21 cellular contexts compared by ENCODE assay signal in genomic region chr2:10150436-10150835, GRCh38. TPM values are rescaled to one million over a fixed set of nuclear protein-coding genes. Genes with fewer than 3 reads are reported as not detected.
DNase-seq lines count a peak whose midpoint lies in the region; ATAC-seq and TF ChIP-seq lines count a peak whose summit lies in the region.
"Had no signal": no experiment of that assay in that cellular context is flagged by ENCODE, and none has a peak within 500 bp of the region (broad histone marks: within the 10 kb centered on the region; RNA-seq: fewer than 3 reads in every experiment).

No MANE protein-coding gene starts in this region.

- no peaks in the 10 kb centered on the region for H3K27me3 Mint-ChIP-seq in activated CD4-positive, alpha-beta memory T cell treated with anti-CD3 and anti-CD28 coated beads, Interleukin-2, amount 10 ng/mL, durations not matched to agents 7 days and 5 days
- no peaks in the 10 kb centered on the region for H3K27me3 Mint-ChIP-seq in activated CD4-positive, alpha-beta memory T cell treated with anti-CD3 and anti-CD28 coated beads for 36 hours
- no peaks in the 10 kb centered on the region for H3K27me3 Mint-ChIP-seq in CD4-positive, alpha-beta memory T cell
- no peaks in the 10 kb centered on the region for H3K27me3 Mint-ChIP-seq in T-helper 2 cell treated with Interferon-gamma antibody and Interleukin-4, amounts not matched to agents 5 μg/mL and 100 μg/mL, for 36 hours (ENCODE audit: low read depth)
- H3K27me3 Mint-ChIP-seq: IgD-negative memory B cell had no signal

- no peak overlapping the region for H3K4me3 ChIP-seq in CD4-positive, alpha-beta memory T cell (ENCODE audit: low read length in 2 of 2)
- H3K4me3 ChIP-seq in SJCRH30, result no peak overlapping the region
- H3K4me3 ChIP-seq in heart left ventricle, result no peak overlapping the region
- H3K4me3 ChIP-seq: A549, GM12878 had no signal

- no peak overlapping the region for H3K27ac ChIP-seq in CD4-positive, alpha-beta memory T cell (ENCODE audit: low read depth, low read length)
- H3K27ac ChIP-seq in SJCRH30, result no peak overlapping the region
- no peak overlapping the region for H3K27ac ChIP-seq in heart left ventricle
- H3K27ac ChIP-seq: A549 had no signal

- DNase-seq in activated CD4-positive, alpha-beta memory T cell treated with anti-CD3 and anti-CD28 coated beads, Interleukin-2, amount 10 ng/mL, durations not matched to agents 7 days and 5 days, result no peak
- no peak for DNase-seq in activated CD4-positive, alpha-beta memory T cell treated with anti-CD3 and anti-CD28 coated beads for 36 hours
- DNase-seq in CD4-positive, alpha-beta memory T cell, result peak in 1 of 5 donors; percentile 16
- no peak for DNase-seq in T-helper 2 cell treated with Interferon-gamma antibody and Interleukin-4, amounts not matched to agents 5 μg/mL and 100 μg/mL, for 36 hours (ENCODE audit: low spot score)
- no peak for DNase-seq in left colon
- DNase-seq in cardiac septum (ENCODE audit: low spot score), result no peak
- DNase-seq in SJCRH30, result no peak
- no peak for DNase-seq in heart left ventricle
- DNase-seq: Calu3; CD8-positive, alpha-beta T cell; EL; GOT3; MM.1S; NCI-H1092; NCI-H2081; NCI-H2171 treated with DMSO at 0.1 percent for 48 hours had no signal

- H3K27ac Mint-ChIP-seq in activated CD4-positive, alpha-beta memory T cell treated with anti-CD3 and anti-CD28 coated beads, Interleukin-2, amount 10 ng/mL, durations not matched to agents 7 days and 5 days, result peak overlapping the region; percentile 22
- H3K27ac Mint-ChIP-seq in activated CD4-positive, alpha-beta memory T cell treated with anti-CD3 and anti-CD28 coated beads for 36 hours, result no peak overlapping the region
- H3K27ac Mint-ChIP-seq in CD4-positive, alpha-beta memory T cell, result peak overlapping the region in 5 of 7 donors; percentile 18 to 77 (median 50)
- H3K27ac Mint-ChIP-seq in T-helper 2 cell treated with Interferon-gamma antibody and Interleukin-4, amounts not matched to agents 5 μg/mL and 100 μg/mL, for 36 hours, result peak overlapping the region; percentile 79
- H3K27ac Mint-ChIP-seq: CD8-positive, alpha-beta T cell had no signal

- CTCF ChIA-PET in activated CD4-positive, alpha-beta memory T cell treated with anti-CD3 and anti-CD28 coated beads, Interleukin-2, amount 10 ng/mL, durations not matched to agents 7 days and 5 days (lab: Charles Lee), result interaction anchor here (0.7 to 1.8 kb wide), 5 partner anchors 106 to 581 kb away, joined by 3 to 5 read pairs (median 3); no protein-coding TSS in a partner anchor
- CTCF ChIA-PET in activated CD4-positive, alpha-beta memory T cell treated with anti-CD3 and anti-CD28 coated beads for 36 hours (lab: Charles Lee), result interaction anchor here (0.6 kb wide), 1 partner anchor 49 kb away, joined by 3 read pairs; no protein-coding TSS in a partner anchor
- CTCF ChIA-PET in CD4-positive, alpha-beta memory T cell (lab: Charles Lee; ENCODE audit: partially characterized antibody), result interaction anchor here (1.2 kb wide), 1 partner anchor 285 kb away, joined by 3 read pairs; no protein-coding TSS in a partner anchor

- peaks cover 14% of the 10 kb centered on the region for H3K4me1 Mint-ChIP-seq in activated CD4-positive, alpha-beta memory T cell treated with anti-CD3 and anti-CD28 coated beads, Interleukin-2, amount 10 ng/mL, durations not matched to agents 7 days and 5 days
- H3K4me1 Mint-ChIP-seq in activated CD4-positive, alpha-beta memory T cell treated with anti-CD3 and anti-CD28 coated beads for 36 hours (ENCODE audit: low read depth), result peaks cover 2% of the 10 kb centered on the region
- H3K4me1 Mint-ChIP-seq in CD4-positive, alpha-beta memory T cell, result peaks cover 6 to 22% (median 9%) of the 10 kb centered on the region in 4 donors
- H3K4me1 Mint-ChIP-seq in T-helper 2 cell treated with Interferon-gamma antibody and Interleukin-4, amounts not matched to agents 5 μg/mL and 100 μg/mL, for 36 hours (ENCODE audit: low read depth), result peaks cover 17% of the 10 kb centered on the region

- no peaks in the 10 kb centered on the region for H3K9me3 Mint-ChIP-seq in activated CD4-positive, alpha-beta memory T cell treated with anti-CD3 and anti-CD28 coated beads, Interleukin-2, amount 10 ng/mL, durations not matched to agents 7 days and 5 days
- no peaks in the 10 kb centered on the region for H3K9me3 Mint-ChIP-seq in activated CD4-positive, alpha-beta memory T cell treated with anti-CD3 and anti-CD28 coated beads for 36 hours
- no peaks in the 10 kb centered on the region for H3K9me3 Mint-ChIP-seq in CD4-positive, alpha-beta memory T cell
- H3K9me3 Mint-ChIP-seq in T-helper 2 cell treated with Interferon-gamma antibody and Interleukin-4, amounts not matched to agents 5 μg/mL and 100 μg/mL, for 36 hours, result no peaks in the 10 kb centered on the region
- H3K9me3 Mint-ChIP-seq: CD8-positive, alpha-beta T cell had no signal

- intact Hi-C loops in activated CD4-positive, alpha-beta memory T cell treated with anti-CD3 and anti-CD28 coated beads for 36 hours (cut with micrococcal nuclease), result no loop called here
- intact Hi-C loops in CD4-positive, alpha-beta memory T cell (cut with micrococcal nuclease), result no loop called here
- intact Hi-C loops in left colon (cut with DNase I, micrococcal nuclease) (no loop called here), cardiac septum (cut with DNase I) (no loop called here), heart left ventricle (cut with DNase I) (no loop called here)

- POLR2A ChIA-PET in activated CD4-positive, alpha-beta memory T cell treated with anti-CD3 and anti-CD28 coated beads, Interleukin-2, amount 10 ng/mL, durations not matched to agents 7 days and 5 days (lab: Charles Lee), result interaction anchor here (0.9 kb wide), 1 partner anchor 295 kb away, joined by 4 read pairs; no protein-coding TSS in a partner anchor
- POLR2A ChIA-PET in activated CD4-positive, alpha-beta memory T cell treated with anti-CD3 and anti-CD28 coated beads for 36 hours (lab: Charles Lee), result no interaction called here
- POLR2A ChIA-PET in CD4-positive, alpha-beta memory T cell (lab: Charles Lee; ENCODE audit: partially characterized antibody), result no interaction called here

- 94 to 98% (median 96%) methylated on average over 5 of the region's 5 CpGs for WGBS in heart left ventricle, 4 donors

- H3K9me3 ChIP-seq in CD4-positive, alpha-beta memory T cell (ENCODE audit: control insufficient read depth in 1 of 2, low read length in 2 of 2), result no peaks in the 10 kb centered on the region
- H3K9me3 ChIP-seq in SJCRH30 (replicated peaks) (no peaks in the 10 kb centered on the region), heart left ventricle (no peaks in the 10 kb centered on the region)
- H3K9me3 ChIP-seq: A549 had no signal

- no peak overlapping the region for H3K4me3 Mint-ChIP-seq in activated CD4-positive, alpha-beta memory T cell treated with anti-CD3 and anti-CD28 coated beads, Interleukin-2, amount 10 ng/mL, durations not matched to agents 7 days and 5 days
- no peak overlapping the region for H3K4me3 Mint-ChIP-seq in activated CD4-positive, alpha-beta memory T cell treated with anti-CD3 and anti-CD28 coated beads for 36 hours
- peak overlapping the region in 3 of 8 donors; percentile 13 to 37 (median 18) for H3K4me3 Mint-ChIP-seq in CD4-positive, alpha-beta memory T cell
- no peak overlapping the region for H3K4me3 Mint-ChIP-seq in T-helper 2 cell treated with Interferon-gamma antibody and Interleukin-4, amounts not matched to agents 5 μg/mL and 100 μg/mL, for 36 hours
- H3K4me3 Mint-ChIP-seq: CD8-positive, alpha-beta T cell; IgD-negative memory B cell had no signal

- H3K36me3 Mint-ChIP-seq in activated CD4-positive, alpha-beta memory T cell treated with anti-CD3 and anti-CD28 coated beads, Interleukin-2, amount 10 ng/mL, durations not matched to agents 7 days and 5 days (ENCODE audit: low read depth), result peaks cover 53% of the 10 kb centered on the region
- peaks cover 23% of the 10 kb centered on the region for H3K36me3 Mint-ChIP-seq in activated CD4-positive, alpha-beta memory T cell treated with anti-CD3 and anti-CD28 coated beads for 36 hours
- H3K36me3 Mint-ChIP-seq in CD4-positive, alpha-beta memory T cell, result no peaks in the 10 kb centered on the region
- peaks cover 32% of the 10 kb centered on the region for H3K36me3 Mint-ChIP-seq in T-helper 2 cell treated with Interferon-gamma antibody and Interleukin-4, amounts not matched to agents 5 μg/mL and 100 μg/mL, for 36 hours (ENCODE audit: low read depth)
- H3K36me3 Mint-ChIP-seq: CD8-positive, alpha-beta T cell; IgD-negative memory B cell had no signal

- H3K36me3 ChIP-seq in CD4-positive, alpha-beta memory T cell (ENCODE audit: insufficient read depth, low read length), result no peaks in the 10 kb centered on the region
- H3K36me3 ChIP-seq in SJCRH30, result peaks cover 50% of the 10 kb centered on the region
- H3K36me3 ChIP-seq in heart left ventricle, result no peaks in the 10 kb centered on the region

- ATAC-seq in left colon, result peak; percentile 94
- no peak for ATAC-seq in heart left ventricle
- ATAC-seq: A549; CD8-positive, alpha-beta T cell; GM12878; HCT116; Panc1 had no signal

- peaks cover 4% of the 10 kb centered on the region for H3K4me1 ChIP-seq in CD4-positive, alpha-beta memory T cell (ENCODE audit: insufficient read depth, low read length)
- H3K4me1 ChIP-seq in SJCRH30 (no peaks in the 10 kb centered on the region), heart left ventricle (peaks cover 0 to 8% (median 4%) of the 10 kb centered on the region in 12 donors)
- H3K4me1 ChIP-seq: A549 had no signal

- TF ChIP-seq CTCF in heart left ventricle (IDR thresholded peaks at IDR 0.05), result no peak

- H3K27me3 ChIP-seq in CD4-positive, alpha-beta memory T cell (ENCODE audit: insufficient read depth, low read length), result no peaks in the 10 kb centered on the region
- no peaks in the 10 kb centered on the region for H3K27me3 ChIP-seq in SJCRH30
- no peaks in the 10 kb centered on the region for H3K27me3 ChIP-seq in heart left ventricle

- no peak for TF ChIP-seq POLR2A in heart left ventricle (IDR thresholded peaks at IDR 0.05)

RNA-seq across cellular contexts. Expression of gene RRM2, which starts 27.9 kb away (rescaled TPM):
- 100 to 1,000 TPM; 546 to 570 TPM for total RNA-seq in activated CD4-positive, alpha-beta memory T cell treated with anti-CD3 and anti-CD28 coated beads, Interleukin-2, amount 10 ng/mL, durations not matched to agents 7 days and 5 days
- 100 to 1,000 TPM; 523 to 528 TPM for total RNA-seq in activated CD4-positive, alpha-beta memory T cell treated with anti-CD3 and anti-CD28 coated beads for 36 hours
- total RNA-seq in CD4-positive, alpha-beta memory T cell, result under 1 TPM in 1 of 2 experiments, not detected in 1; 0.42 TPM
- polyA plus RNA-seq in CD4-positive, alpha-beta memory T cell, result under 1 TPM; 0.48 to 0.77 TPM
- 10 to 100 TPM; 15.8 to 40.0 TPM for total RNA-seq in left colon
- 0.35 TPM for total RNA-seq in cardiac septum
- total RNA-seq in SJCRH30 (2014; rRNA removed; shearing (Covaris generic)), result 417 and 456 TPM in 2 replicates
- 10 to 100 TPM in 1 of 9 donors, 1 to 10 TPM in 4, under 1 TPM in 3, not detected in 1; 0.09 to 32.6 (median 1.3) TPM for total RNA-seq in heart left ventricle
- under 1 TPM; 0.08 to 0.44 TPM for polyA plus RNA-seq in heart left ventricle

Comparison
In these comparisons a context has a peak if more than half of its experiments do, and no peak if none do; other contexts are left out.
1. RNA of gene RRM2, which starts 27.9 kb away (total RNA-seq): 546 to 570 TPM in activated CD4-positive, alpha-beta memory T cell treated with anti-CD3 and anti-CD28 coated beads, Interleukin-2, amount 10 ng/mL, durations not matched to agents 7 days and 5 days, 523 to 528 TPM in activated CD4-positive, alpha-beta memory T cell treated with anti-CD3 and anti-CD28 coated beads for 36 hours and 417 to 456 TPM in SJCRH30; 15.8 to 40.0 TPM in left colon, 0.09 to 32.6 TPM in heart left ventricle, 0.42 TPM in CD4-positive, alpha-beta memory T cell and 0.35 TPM in cardiac septum (single experiment); every median in the first group is over 10 times any median in the second.